In genomic region chr16:53042235-53042645, GRCh38 we compare ENCODE assay signal across 12 cellular contexts. TPM values are rescaled to one million over a fixed set of nuclear protein-coding genes. Genes with fewer than 3 reads are reported as not detected.
A peak's percentile ranks its signal among the peaks of the same experiment; 100 is the strongest.
DNase-seq lines count a peak whose midpoint lies in the region; ATAC-seq, FAIRE-seq and TF ChIP-seq lines count a peak whose summit lies in the region.
"Had no signal": no experiment of that assay in that cellular context is flagged by ENCODE, and none has a peak within 500 bp of the region (broad histone marks: within the 10 kb centered on the region; RNA-seq: fewer than 3 reads in every experiment).

No MANE protein-coding gene starts in this region.

- FAIRE-seq in HepG2 (lab: Jason Lieb, UNC) = no peak

- DNase-seq in HepG2 (ENCODE audit: low spot score) = no peak
- no peak for DNase-seq in right lobe of liver
- DNase-seq in heart left ventricle = no peak
- DNase-seq in neural progenitor cell (ENCODE audit: low spot score) = no peak
- DNase-seq in glomerular visceral epithelial cell (ENCODE audit: extremely low spot score) = no peak
- no peak for DNase-seq in NCI-H510A (lab: John Stamatoyannopoulos, UW)
- DNase-seq in NCI-H128 (lab: John Stamatoyannopoulos, UW; ENCODE audit: unreplicated experiment) = no peak
- DNase-seq: 8988T; activated naive CD8-positive, alpha-beta T cell treated with anti-CD3 and anti-CD28 coated beads, Interleukin-2, amount 50 U/mL, for 24 hours; NCI-H2107 had no signal

- WGBS in HepG2 (ENCODE audit: low lambda C conversion rate) = 84% methylated on average over 4 of the region's 4 CpGs
- WGBS in right lobe of liver (ENCODE audit: insufficient coverage, low coverage, low lambda C conversion rate, missing lambda C conversion rate) = 58% methylated on average over 4 of the region's 4 CpGs
- WGBS in heart left ventricle, 4 donors = 40 to 55% (median 47%) methylated on average over 4 of the region's 4 CpGs

- no peak for TF ChIP-seq EP300 in HepG2 (IDR thresholded peaks at IDR 0.05; ENCODE audit: low read depth in 2 of 2, low read length in 2 of 2)
- TF ChIP-seq EP300 in HepG2 (CRISPR knock-in tag; IDR thresholded peaks at IDR 0.05; ENCODE audit: borderline replicate concordance) = no peak

- peaks cover 3% of the 10 kb centered on the region for H3K36me3 Mint-ChIP-seq in neural progenitor cell

- H3K79me2 ChIP-seq in HepG2 (ENCODE audit: insufficient read depth, low read length) (no peaks in the 10 kb centered on the region), neural progenitor cell (ENCODE audit: low read depth) (peaks cover 25% of the 10 kb centered on the region)

- H3K4me3 ChIP-seq in HepG2 (replicated peaks in 1 of 3; ENCODE audit: insufficient read depth in 1 of 3, low read depth in 2 of 3, low read length in 3 of 3) (no peak overlapping the region), right lobe of liver (no peak overlapping the region), heart left ventricle (peak overlapping the region in 9 of 12 donors; percentile 17 to 53 (median 39)), neural progenitor cell (peak overlapping the region; percentile 54)
- H3K4me3 ChIP-seq: SJSA1 had no signal

- H3K27ac ChIP-seq in HepG2 (ENCODE audit: extremely low read length, insufficient read depth, low read length) = no peak overlapping the region
- no peak overlapping the region for H3K27ac ChIP-seq in right lobe of liver
- peak overlapping the region; percentile 35 to 88 (median 80) for H3K27ac ChIP-seq in heart left ventricle
- H3K27ac ChIP-seq in neural progenitor cell = peak overlapping the region; percentile 91
- H3K27ac ChIP-seq: SJSA1 had no signal

- peak overlapping the region; percentile 83 for H3K4me3 Mint-ChIP-seq in neural progenitor cell
- H3K4me3 Mint-ChIP-seq: activated naive CD8-positive, alpha-beta T cell treated with anti-CD3 and anti-CD28 coated beads, Interleukin-2, amount 50 U/mL, for 24 hours had no signal

- H3K9me3 ChIP-seq in HepG2 (ENCODE audit: low read length) (no peaks in the 10 kb centered on the region), right lobe of liver (no peaks in the 10 kb centered on the region), heart left ventricle (no peaks in the 10 kb centered on the region), neural progenitor cell (ENCODE audit: low read depth) (no peaks in the 10 kb centered on the region)
- H3K9me3 ChIP-seq: SJSA1 had no signal

- no peak for TF ChIP-seq CTCF in HepG2 (CRISPR knock-in tag; IDR thresholded peaks at IDR 0.05)
- no peak for TF ChIP-seq CTCF in right lobe of liver (IDR thresholded peaks at IDR 0.05)
- TF ChIP-seq CTCF in heart left ventricle (IDR thresholded peaks at IDR 0.05) = no peak
- no peak for TF ChIP-seq CTCF in neural progenitor cell (IDR thresholded peaks at IDR 0.05)

- POLR2A ChIA-PET in HepG2 (lab: Yijun Ruan, JAX) = interaction anchor here (1.4 kb wide), 1 partner anchor 13 kb away, joined by 3 read pairs; the partner anchor contains the start of gene CHD9

- no peak for TF ChIP-seq RAD21 in HepG2 (CRISPR knock-in tag; IDR thresholded peaks at IDR 0.05)

- peaks cover 52% of the 10 kb centered on the region for H3F3A ChIP-seq in neural progenitor cell (ENCODE audit: low read depth)

- peaks cover 0 to 4% of the 10 kb centered on the region in 2 experiments; a peak in 1 of 5 replicates for H3K27me3 ChIP-seq in HepG2 (ENCODE audit: control insufficient read depth in 1 of 2, insufficient read depth in 2 of 2, low read length in 2 of 2)
- no peaks in the 10 kb centered on the region for H3K27me3 ChIP-seq in right lobe of liver
- H3K27me3 ChIP-seq in heart left ventricle = peaks cover 0 to 9% (median 0%) of the 10 kb centered on the region in 9 donors
- H3K27me3 ChIP-seq in neural progenitor cell = no peaks in the 10 kb centered on the region
- H3K27me3 ChIP-seq: SJSA1 had no signal

- H3K36me3 ChIP-seq in HepG2 (replicated peaks in 1 of 2; ENCODE audit: control insufficient read depth in 1 of 2, insufficient read depth in 2 of 2, low read length in 2 of 2) = no peaks in the 10 kb centered on the region
- no peaks in the 10 kb centered on the region for H3K36me3 ChIP-seq in right lobe of liver
- H3K36me3 ChIP-seq in heart left ventricle = no peaks in the 10 kb centered on the region
- H3K36me3 ChIP-seq in neural progenitor cell = no peaks in the 10 kb centered on the region
- H3K36me3 ChIP-seq: SJSA1 had no signal

- peaks cover 65% of the 10 kb centered on the region for H3K4me1 ChIP-seq in HepG2 (ENCODE audit: insufficient read depth, low read length)
- peaks cover 0 to 5% (median 0%) of the 10 kb centered on the region in 4 donors for H3K4me1 ChIP-seq in right lobe of liver
- peaks cover 0 to 41% (median 21%) of the 10 kb centered on the region in 12 donors for H3K4me1 ChIP-seq in heart left ventricle
- H3K4me1 ChIP-seq in neural progenitor cell = peaks cover 44% of the 10 kb centered on the region
- H3K4me1 ChIP-seq: SJSA1 had no signal

- H4K20me1 ChIP-seq in HepG2 (ENCODE audit: insufficient read depth, low read length) (no peaks in the 10 kb centered on the region), neural progenitor cell (ENCODE audit: low read depth) (no peaks in the 10 kb centered on the region)

- intact Hi-C loops in HepG2 (cut with micrococcal nuclease; ENCODE audit: unreplicated experiment) = no loop called here
- intact Hi-C loops in right lobe of liver (cut with DNase I) = no loop called here
- intact Hi-C loops in heart left ventricle (cut with DNase I) = loop anchor here in 1 of 10 donors (10.0 kb wide), 1 partner anchor 393 kb away; the partner anchor contains the start of gene RBL2

- H3K27me3 Mint-ChIP-seq in neural progenitor cell (ENCODE audit: insufficient read depth, low read depth) = peaks cover 9% of the 10 kb centered on the region

- H3K9me3 Mint-ChIP-seq in neural progenitor cell = peaks cover 6% of the 10 kb centered on the region
- H3K9me3 Mint-ChIP-seq: activated naive CD8-positive, alpha-beta T cell treated with anti-CD3 and anti-CD28 coated beads, Interleukin-2, amount 50 U/mL, for 24 hours had no signal

- CTCF ChIA-PET in HepG2 (lab: Yijun Ruan, JAX; ENCODE audit: low intra/inter-chr PET ratio, low total read pairs) = no interaction called here

- no TSS peak for BruUV-seq in HepG2 (replicated peaks; lab: Mats Ljungman, UMichigan)

- H2AFZ ChIP-seq in HepG2 (ENCODE audit: low read length) = no peak overlapping the region
- peak overlapping the region; percentile 72 for H2AFZ ChIP-seq in neural progenitor cell (replicated peaks)

- H3K4me2 ChIP-seq in HepG2 (ENCODE audit: low read depth, low read length) (peak overlapping the region; percentile 59), neural progenitor cell (peak overlapping the region; percentile 84)

- ATAC-seq in HepG2 (no peak), right lobe of liver (no peak), heart left ventricle (peak in 3 of 4 donors; percentile 15 to 22 (median 17)), GM19395 (IDR thresholded peaks at IDR 0.05; ENCODE audit: unreplicated experiment) (no peak)
- ATAC-seq: activated naive CD8-positive, alpha-beta T cell treated with anti-CD3 and anti-CD28 coated beads, Interleukin-2, amount 50 U/mL, for 24 hours had no signal

- H3K27ac Mint-ChIP-seq in neural progenitor cell = peak overlapping the region; percentile 89
- H3K27ac Mint-ChIP-seq: activated naive CD8-positive, alpha-beta T cell treated with anti-CD3 and anti-CD28 coated beads, Interleukin-2, amount 50 U/mL, for 24 hours had no signal

- H3K9ac ChIP-seq in HepG2 (ENCODE audit: insufficient read depth, low read depth, low read length) (no peak overlapping the region), neural progenitor cell (no peak overlapping the region)

- in situ Hi-C loops in HepG2 (cut with HindIII; ENCODE audit: extremely low pct_ligation_motif_present, low pct_unique_long_range_greater_than_20kb) = no loop called here

- TF ChIP-seq POLR2A in HepG2 (IDR thresholded peaks at IDR 0.05; ENCODE audit: insufficient read depth in 1 of 2, low read depth in 2 of 2, low read length in 2 of 2) (no peak), right lobe of liver (IDR thresholded peaks at IDR 0.05) (no peak), heart left ventricle (IDR thresholded peaks at IDR 0.05) (no peak)

- peaks cover 64% of the 10 kb centered on the region for H3K4me1 Mint-ChIP-seq in neural progenitor cell

RNA-seq across cellular contexts. Expression of gene CHD9NB, which starts 10.5 kb away (rescaled TPM):
- total RNA-seq in HepG2 (2016; rRNA removed; fragmentation: Illumina TruSeq; extraction: Trizol) = 0.18 and 0.34 TPM in 2 replicates
- 0.18 and 0.30 TPM in 2 replicates for total RNA-seq in HepG2 (2016; cell fraction: cytosol; rRNA removed; fragmentation: Illumina TruSeq; extraction: Trizol; ENCODE audit: low read depth)
- total RNA-seq in HepG2 (2016; cell fraction: insoluble cytoplasmic fraction; rRNA removed; fragmentation: Illumina TruSeq; extraction: Trizol) = 0.39 and 0.67 TPM in 2 replicates
- total RNA-seq in HepG2 (2016; cell fraction: membrane; rRNA removed; fragmentation: Illumina TruSeq; extraction: Trizol) = 0.46 and 0.55 TPM in 2 replicates
- 0.59 and 0.72 TPM in 2 replicates for total RNA-seq in HepG2 (2016; cell fraction: nucleus; rRNA removed; fragmentation: Illumina TruSeq; extraction: Trizol)
- 0.05 and 0.17 TPM in 2 replicates for polyA plus RNA-seq in HepG2 (2011; rRNA removed)
- polyA plus RNA-seq in HepG2 (2011; cell fraction: cytosol; rRNA removed) = 0.10 and 0.13 TPM in 2 replicates
- 0.55 and 0.87 TPM in 2 replicates for polyA plus RNA-seq in HepG2 (2011; cell fraction: nucleus; rRNA removed)
- 0.28 and 0.34 TPM in 2 replicates for polyA plus RNA-seq in HepG2 (2012)
- polyA plus RNA-seq in HepG2 (2016; cell fraction: cytosol; fragmentation: Illumina TruSeq; extraction: Trizol; ENCODE audit: low read depth) = 0.19 and 0.37 TPM in 2 replicates
- 0.37 and 0.45 TPM in 2 replicates for polyA plus RNA-seq in HepG2 (2016; cell fraction: insoluble cytoplasmic fraction; fragmentation: Illumina TruSeq; extraction: Trizol; ENCODE audit: low read depth)
- 0.31 and 0.35 TPM in 2 replicates for polyA plus RNA-seq in HepG2 (2016; cell fraction: membrane; fragmentation: Illumina TruSeq; extraction: Trizol; ENCODE audit: low read depth)
- 0.37 and 0.73 TPM in 2 replicates for polyA plus RNA-seq in HepG2 (2016; cell fraction: nucleus; fragmentation: Illumina TruSeq; extraction: Trizol; ENCODE audit: insufficient read depth, low read depth)
- polyA minus RNA-seq in HepG2 (2011; rRNA and poly(A)+ RNA removed; ENCODE audit: low replicate concordance) = 0.46 and 0.47 TPM in 2 replicates
- not detected in 2 replicates for polyA minus RNA-seq in HepG2 (2011; cell fraction: cytosol; rRNA and poly(A)+ RNA removed)
- 1.2 and 3.3 TPM in 2 replicates for polyA minus RNA-seq in HepG2 (2011; cell fraction: nucleus; rRNA and poly(A)+ RNA removed)
- total RNA-seq in right lobe of liver = under 1 TPM in 4 of 6 experiments, not detected in 2; 0.25 to 0.59 (median 0.39) TPM
- 1 to 10 TPM in 1 of 9 donors, under 1 TPM in 7, not detected in 1; 0.39 to 2.3 (median 0.65) TPM for total RNA-seq in heart left ventricle
- under 1 TPM; 0.21 to 0.76 TPM for polyA plus RNA-seq in heart left ventricle
- 3.0 and 4.1 TPM in 2 replicates for total RNA-seq in neural progenitor cell (ENCODE audit: low replicate concordance)

RNA-seq across cellular contexts. Expression of gene CHD9, which starts 12.6 kb away (rescaled TPM):
- 27.7 and 31.0 TPM in 2 replicates for total RNA-seq in HepG2 (2016; rRNA removed; fragmentation: Illumina TruSeq; extraction: Trizol)
- total RNA-seq in HepG2 (2016; cell fraction: cytosol; rRNA removed; fragmentation: Illumina TruSeq; extraction: Trizol; ENCODE audit: low read depth) = 27.5 and 34.1 TPM in 2 replicates
- 24.3 and 27.8 TPM in 2 replicates for total RNA-seq in HepG2 (2016; cell fraction: insoluble cytoplasmic fraction; rRNA removed; fragmentation: Illumina TruSeq; extraction: Trizol)
- 36.3 and 42.8 TPM in 2 replicates for total RNA-seq in HepG2 (2016; cell fraction: membrane; rRNA removed; fragmentation: Illumina TruSeq; extraction: Trizol)
- 59.7 and 62.9 TPM in 2 replicates for total RNA-seq in HepG2 (2016; cell fraction: nucleus; rRNA removed; fragmentation: Illumina TruSeq; extraction: Trizol)
- polyA plus RNA-seq in HepG2 (2011; rRNA removed) = 15.6 and 23.4 TPM in 2 replicates
- 4.6 and 8.3 TPM in 2 replicates for polyA plus RNA-seq in HepG2 (2011; cell fraction: cytosol; rRNA removed)
- polyA plus RNA-seq in HepG2 (2011; cell fraction: nucleus; rRNA removed) = 14.2 and 15.9 TPM in 2 replicates
- 12.6 and 14.0 TPM in 2 replicates for polyA plus RNA-seq in HepG2 (2012)
- 3.8 and 4.6 TPM in 2 replicates for polyA plus RNA-seq in HepG2 (2016; cell fraction: cytosol; fragmentation: Illumina TruSeq; extraction: Trizol; ENCODE audit: low read depth)
- polyA plus RNA-seq in HepG2 (2016; cell fraction: insoluble cytoplasmic fraction; fragmentation: Illumina TruSeq; extraction: Trizol; ENCODE audit: low read depth) = 13.8 and 14.0 TPM in 2 replicates
- 4.5 and 4.8 TPM in 2 replicates for polyA plus RNA-seq in HepG2 (2016; cell fraction: membrane; fragmentation: Illumina TruSeq; extraction: Trizol; ENCODE audit: low read depth)
- polyA plus RNA-seq in HepG2 (2016; cell fraction: nucleus; fragmentation: Illumina TruSeq; extraction: Trizol; ENCODE audit: insufficient read depth, low read depth) = 28.9 and 31.3 TPM in 2 replicates
- 41.1 and 58.0 TPM in 2 replicates for polyA minus RNA-seq in HepG2 (2011; rRNA and poly(A)+ RNA removed; ENCODE audit: low replicate concordance)
- 25.3 and 26.6 TPM in 2 replicates for polyA minus RNA-seq in HepG2 (2011; cell fraction: cytosol; rRNA and poly(A)+ RNA removed)
- polyA minus RNA-seq in HepG2 (2011; cell fraction: nucleus; rRNA and poly(A)+ RNA removed) = 164 and 186 TPM in 2 replicates
- 10 to 100 TPM; 19.8 to 44.3 (median 30.2) TPM for total RNA-seq in right lobe of liver
- total RNA-seq in heart left ventricle = 10 to 100 TPM; 37.9 to 56.2 (median 44.1) TPM
- polyA plus RNA-seq in heart left ventricle = 10 to 100 TPM; 11.8 to 13.1 TPM
- 52.7 and 86.0 TPM in 2 replicates for total RNA-seq in neural progenitor cell (ENCODE audit: low replicate concordance)

Comparison
In these comparisons a context has a peak if more than half of its experiments do, and no peak if none do; other contexts are left out.
1. ATAC-seq: peak in heart left ventricle (3 of 4); none in HepG2 (single experiment), right lobe of liver (0 of 4) and GM19395 (single experiment).
2. H3K27ac ChIP-seq: peak in heart left ventricle (12 of 12) and neural progenitor cell (single experiment); none in HepG2 (single experiment) and right lobe of liver (0 of 3).
3. H3K4me3 ChIP-seq: peak in heart left ventricle (9 of 12) and neural progenitor cell (single experiment); none in HepG2 (0 of 3) and right lobe of liver (0 of 3).